In genomic region chr10:659710-660141, GRCh38 we compare ENCODE assay signal across 10 cellular contexts. TPM values are rescaled to one million over a fixed set of nuclear protein-coding genes. Genes with fewer than 3 reads are reported as not detected.
DNase-seq lines count a peak whose midpoint lies in the region; ATAC-seq, FAIRE-seq and TF ChIP-seq lines count a peak whose summit lies in the region.
"Had no signal": no experiment of that assay in that cellular context is flagged by ENCODE, and none has a peak within 500 bp of the region (broad histone marks: within the 10 kb centered on the region; RNA-seq: fewer than 3 reads in every experiment).

No MANE protein-coding gene starts in this region.

- peaks cover 5 to 10% (median 7%) of the 10 kb centered on the region in 3 donors for H3K4me1 Mint-ChIP-seq in T-cell
- peaks cover 5% of the 10 kb centered on the region for H3K4me1 Mint-ChIP-seq in activated naive CD8-positive, alpha-beta T cell treated with anti-CD3 and anti-CD28 coated beads for 36 hours

- 15 to 29% (median 18%) methylated on average over 8 of the region's 8 CpGs for whole genome bisulfite sequencing in spleen, 5 donors

- TF ChIP-seq POLR2A in endothelial cell of umbilical vein (IDR thresholded peaks at IDR 0.05; ENCODE audit: low read depth, low read length) (no peak), spleen (IDR thresholded peaks at IDR 0.05) (no peak)

- TF ChIP-seq CTCF in left ventricle myocardium inferior (IDR thresholded peaks at IDR 0.05; ENCODE audit: borderline replicate concordance) (no peak), endothelial cell of umbilical vein (IDR thresholded peaks at IDR 0.05; ENCODE audit: extremely low read depth in 1 of 2, insufficient read depth in 1 of 2, low read depth in 1 of 2, low read length in 2 of 2) (no peak), spleen (IDR thresholded peaks at IDR 0.05 in 8 of 11, conservative IDR thresholded peaks at IDR 0.05 in 3 of 11) (no peak)

- H3K9ac ChIP-seq in endothelial cell of umbilical vein (replicated peaks; ENCODE audit: extremely low read depth, insufficient read depth, low read length) = peak overlapping the region; percentile 75

- BruUV-seq in endothelial cell of umbilical vein (replicated peaks; lab: Mats Ljungman, UMichigan) = no TSS peak

- dilution Hi-C loops in endothelial cell of umbilical vein (cut with MboI; ENCODE audit: extremely low pct_ligation_motif_present, low sequenced_read_pairs) = no loop called here

- H3K27me3 Mint-ChIP-seq in T-cell = peaks cover 17% of the 10 kb centered on the region in 2 donors
- H3K27me3 Mint-ChIP-seq in activated naive CD8-positive, alpha-beta T cell treated with anti-CD3 and anti-CD28 coated beads for 36 hours = peaks cover 21% of the 10 kb centered on the region

- H3K9me3 ChIP-seq in left ventricle myocardium inferior (replicated peaks) = no peaks in the 10 kb centered on the region
- no peaks in the 10 kb centered on the region for H3K9me3 ChIP-seq in endothelial cell of umbilical vein (replicated peaks; ENCODE audit: control insufficient read depth, insufficient read depth, low read length)
- no peaks in the 10 kb centered on the region for H3K9me3 ChIP-seq in muscle layer of duodenum (ENCODE audit: control insufficient read depth in 1 of 2, low read length in 2 of 2)
- H3K9me3 ChIP-seq in spleen = no peaks in the 10 kb centered on the region

- H3K27ac Mint-ChIP-seq in T-cell = no peak overlapping the region
- H3K27ac Mint-ChIP-seq in activated naive CD8-positive, alpha-beta T cell treated with anti-CD3 and anti-CD28 coated beads for 36 hours = no peak overlapping the region
- H3K27ac Mint-ChIP-seq: CD8-positive, alpha-beta T cell had no signal

- no peaks in the 10 kb centered on the region for H3K36me3 Mint-ChIP-seq in T-cell
- H3K36me3 Mint-ChIP-seq in activated naive CD8-positive, alpha-beta T cell treated with anti-CD3 and anti-CD28 coated beads for 36 hours = no peaks in the 10 kb centered on the region
- H3K36me3 Mint-ChIP-seq: CD8-positive, alpha-beta T cell had no signal

- no peaks in the 10 kb centered on the region for H3K9me3 Mint-ChIP-seq in T-cell
- no peaks in the 10 kb centered on the region for H3K9me3 Mint-ChIP-seq in activated naive CD8-positive, alpha-beta T cell treated with anti-CD3 and anti-CD28 coated beads for 36 hours
- H3K9me3 Mint-ChIP-seq: CD8-positive, alpha-beta T cell had no signal

- POLR2A ChIA-PET in endothelial cell of umbilical vein (lab: Charles Lee) = no interaction called here
- POLR2A ChIA-PET in T-cell (lab: Charles Lee) = no interaction called here

- H3K27me3 ChIP-seq in left ventricle myocardium inferior (ENCODE audit: low read depth) (no peaks in the 10 kb centered on the region), endothelial cell of umbilical vein (ENCODE audit: control insufficient read depth in 2 of 2, insufficient read depth in 2 of 2, low read length in 2 of 2) (no peaks in the 10 kb centered on the region), muscle layer of duodenum (ENCODE audit: low read depth, low read length) (no peaks in the 10 kb centered on the region), spleen (replicated peaks in 1 of 7) (no peaks in the 10 kb centered on the region)

- H3K4me2 ChIP-seq in endothelial cell of umbilical vein (ENCODE audit: insufficient read depth, low read length) = peak overlapping the region; percentile 86

- H3K4me1 ChIP-seq in left ventricle myocardium inferior (peaks cover 67% of the 10 kb centered on the region), endothelial cell of umbilical vein (ENCODE audit: control insufficient read depth, extremely low read depth, insufficient read depth, low read length) (peaks cover 10% of the 10 kb centered on the region), muscle layer of duodenum (ENCODE audit: control insufficient read depth in 1 of 2, insufficient read depth in 2 of 2, low read length in 2 of 2) (peaks cover 32 to 51% of the 10 kb centered on the region in 2 donors), spleen (peaks cover 0 to 10% (median 5%) of the 10 kb centered on the region in 6 donors)

- CTCF ChIA-PET in endothelial cell of umbilical vein (lab: Charles Lee) = no interaction called here
- CTCF ChIA-PET in T-cell (lab: Charles Lee) = no interaction called here

- peak; percentile 75 for FAIRE-seq in endothelial cell of umbilical vein (lab: Jason Lieb, UNC)

- H3K4me3 ChIP-seq in left ventricle myocardium inferior (no peak overlapping the region), endothelial cell of umbilical vein (replicated peaks in 1 of 3; ENCODE audit: insufficient read depth in 1 of 3, low read depth in 1 of 3, low read length in 3 of 3) (peak overlapping the region in 1 of 3 experiments; percentile 36), muscle layer of duodenum (ENCODE audit: low read depth in 1 of 2, low read length in 2 of 2) (peak overlapping the region in 1 of 2 donors; percentile 2), spleen (no peak overlapping the region)

- no peak for DNase-seq in left ventricle myocardium inferior
- DNase-seq in Right ventricle myocardium superior = no peak
- peak; percentile 71 for DNase-seq in endothelial cell of umbilical vein (ENCODE audit: low read depth, low spot score)
- no peak for DNase-seq in T-cell
- DNase-seq in spleen = no peak
- no peak for DNase-seq in activated CD8-positive, alpha-beta memory T cell treated with anti-CD3 and anti-CD28 coated beads, Interleukin-2, amount 50 U/mL, for 48 hours
- DNase-seq in activated naive CD8-positive, alpha-beta T cell treated with anti-CD3 and anti-CD28 coated beads for 36 hours = no peak
- DNase-seq: activated effector memory CD4-positive, alpha-beta T cell treated with anti-CD3 and anti-CD28 coated beads, Interleukin-2, amount 50 U/mL, for 16 hours; CD8-positive, alpha-beta T cell had no signal

- H3K4me3 Mint-ChIP-seq in T-cell = no peak overlapping the region
- no peak overlapping the region for H3K4me3 Mint-ChIP-seq in activated naive CD8-positive, alpha-beta T cell treated with anti-CD3 and anti-CD28 coated beads for 36 hours
- H3K4me3 Mint-ChIP-seq: CD8-positive, alpha-beta T cell had no signal

- H3K9me1 ChIP-seq in endothelial cell of umbilical vein (replicated peaks; ENCODE audit: control insufficient read depth, extremely low read depth, insufficient read depth, low read length) = no peaks in the 10 kb centered on the region

- peak overlapping the region; percentile 55 for H2AFZ ChIP-seq in endothelial cell of umbilical vein (ENCODE audit: low read depth, low read length)

- H4K20me1 ChIP-seq in endothelial cell of umbilical vein (replicated peaks; ENCODE audit: control insufficient read depth, extremely low read depth, insufficient read depth, low read length) = no peaks in the 10 kb centered on the region

- no peaks in the 10 kb centered on the region for H3K36me3 ChIP-seq in left ventricle myocardium inferior
- H3K36me3 ChIP-seq in endothelial cell of umbilical vein (ENCODE audit: control insufficient read depth in 2 of 2, extremely low read depth in 1 of 2, insufficient read depth in 2 of 2, low read length in 2 of 2) = no peaks in the 10 kb centered on the region
- no peaks in the 10 kb centered on the region for H3K36me3 ChIP-seq in muscle layer of duodenum (ENCODE audit: control insufficient read depth in 1 of 2, insufficient read depth in 2 of 2, low read length in 2 of 2)
- no peaks in the 10 kb centered on the region for H3K36me3 ChIP-seq in spleen

- ATAC-seq in Right ventricle myocardium superior (ENCODE audit: poor library complexity) = no peak
- ATAC-seq in T-cell (replicated peaks in 1 of 4) = no peak
- ATAC-seq: CD8-positive, alpha-beta T cell had no signal

- H3K79me2 ChIP-seq in endothelial cell of umbilical vein (ENCODE audit: control insufficient read depth, insufficient read depth, low read length) = peaks cover 2% of the 10 kb centered on the region

- intact Hi-C loops in left ventricle myocardium inferior (cut with micrococcal nuclease) = no loop called here
- intact Hi-C loops in Right ventricle myocardium superior (cut with DNase I) = no loop called here
- intact Hi-C loops in endothelial cell of umbilical vein (cut with micrococcal nuclease) = no loop called here
- intact Hi-C loops in spleen (cut with DNase I; ENCODE audit: low total_unique reads) = no loop called here

- H3K27ac ChIP-seq in left ventricle myocardium inferior (replicated peaks) (peak overlapping the region; percentile 82), endothelial cell of umbilical vein (ENCODE audit: insufficient read depth, low read depth, low read length) (peak overlapping the region; percentile 56), muscle layer of duodenum (ENCODE audit: low read length) (peak overlapping the region; percentile 89), spleen (peak overlapping the region in 3 of 8 donors; percentile 2 to 40 (median 12))

TF ChIP-seq in endothelial cell of umbilical vein, 7 proteins besides CTCF, POLR2A, EP300 and RAD21:
- TF ChIP-seq MAX (IDR thresholded peaks at IDR 0.05; ENCODE audit: insufficient read depth, insufficient read length) = no peak
- TF ChIP-seq FOS (IDR thresholded peaks at IDR 0.05; ENCODE audit: borderline replicate concordance, insufficient read depth, low read length) = no peak

RNA-seq across cellular contexts. Expression of gene DIP2C, which starts 29.7 kb away (rescaled TPM):
- total RNA-seq in left ventricle myocardium inferior = 30.8 TPM
- total RNA-seq in Right ventricle myocardium superior = 29.1 TPM
- 10.1 and 10.7 TPM in 2 replicates for total RNA-seq in endothelial cell of umbilical vein
- polyA plus RNA-seq in endothelial cell of umbilical vein = 3.0 and 3.6 TPM in 2 replicates
- 2.7 and 3.1 TPM in 2 replicates for polyA plus RNA-seq in endothelial cell of umbilical vein (2011; cell fraction: cytosol; rRNA removed)
- 6.3 and 8.1 TPM in 2 replicates for polyA plus RNA-seq in endothelial cell of umbilical vein (2011; cell fraction: nucleus; rRNA removed)
- polyA plus RNA-seq in endothelial cell of umbilical vein (2012) = 4.1 and 6.6 TPM in 2 replicates
- 9.4 and 10.9 TPM in 2 replicates for polyA minus RNA-seq in endothelial cell of umbilical vein
- polyA minus RNA-seq in endothelial cell of umbilical vein (2011; cell fraction: cytosol; rRNA and poly(A)+ RNA removed) = 0.61 TPM
- 6.8 and 9.8 TPM in 2 replicates for polyA minus RNA-seq in endothelial cell of umbilical vein (2011; cell fraction: nucleus; rRNA and poly(A)+ RNA removed)
- 1 to 10 TPM; 2.7 to 7.4 (median 4.5) TPM for total RNA-seq in T-cell
- 10 to 100 TPM in 4 of 7 donors, 1 to 10 TPM in 3; 6.9 to 13.1 (median 10.3) TPM for total RNA-seq in spleen
- polyA plus RNA-seq in spleen = 1 to 10 TPM; 2.2 to 3.4 (median 3.2) TPM
- under 1 TPM; 0.22 to 0.54 TPM for total RNA-seq in activated naive CD8-positive, alpha-beta T cell treated with anti-CD3 and anti-CD28 coated beads for 36 hours
